Comparison of ENCODE assay signal across 9 cellular contexts in genomic region chr9:110156902-110157301, GRCh38. TPM values are rescaled to one million over a fixed set of nuclear protein-coding genes. Genes with fewer than 3 reads are reported as not detected.
DNase-seq lines count a peak whose midpoint lies in the region; ATAC-seq, FAIRE-seq and TF ChIP-seq lines count a peak whose summit lies in the region.
"Had no signal": no experiment of that assay in that cellular context is flagged by ENCODE, and none has a peak within 500 bp of the region (broad histone marks: within the 10 kb centered on the region; RNA-seq: fewer than 3 reads in every experiment).

No MANE protein-coding gene starts in this region.

- H3K27ac ChIP-seq in left lung (peak overlapping the region in 1 of 2 donors; percentile 59), mammary epithelial cell (ENCODE audit: insufficient read depth, low read depth, low read length) (no peak overlapping the region)

- DNase-seq in ELR (ENCODE audit: low read depth) (peak; percentile 45), T-helper 22 cell (ENCODE audit: low read depth) (peak; percentile 20), left lung (no peak), HTR-8/SVneo (ENCODE audit: insufficient read length, low spot score) (no peak), GM13976 (ENCODE audit: low spot score) (no peak), mammary epithelial cell (no peak)

- peak; percentile 71 for ATAC-seq in GM19452 (IDR thresholded peaks at IDR 0.05; ENCODE audit: unreplicated experiment)
- ATAC-seq in HG03439 (IDR thresholded peaks at IDR 0.05; ENCODE audit: unreplicated experiment) = peak; percentile 71
- peak; percentile 51 for ATAC-seq in left lung

- H3K36me3 ChIP-seq in left lung (peaks cover 0 to 4% of the 10 kb centered on the region in 2 donors), mammary epithelial cell (ENCODE audit: insufficient read depth, low read length) (peaks cover 3% of the 10 kb centered on the region)

- no peak overlapping the region for H3K9ac ChIP-seq in mammary epithelial cell (ENCODE audit: insufficient read depth, low read length)

- no TSS peak for BruUV-seq in mammary epithelial cell (replicated peaks; lab: Mats Ljungman, UMichigan)

- H3K4me1 ChIP-seq in left lung (peaks cover 28 to 71% of the 10 kb centered on the region in 2 donors), mammary epithelial cell (ENCODE audit: insufficient read depth, low read length) (peaks cover 16% of the 10 kb centered on the region)

- TF ChIP-seq CTCF in left lung (IDR thresholded peaks at IDR 0.05) = no peak
- no peak for TF ChIP-seq CTCF in GM13976 (IDR thresholded peaks at IDR 0.05; ENCODE audit: borderline replicate concordance, control extremely low read depth, extremely low read depth, insufficient read depth, missing control alignments)
- TF ChIP-seq CTCF in mammary epithelial cell (conservative IDR thresholded peaks at IDR 0.05 in 1 of 2, IDR thresholded peaks at IDR 0.05 in 1 of 2; ENCODE audit: extremely low read depth in 1 of 2, insufficient read depth in 1 of 2, low read depth in 1 of 2, low read length in 2 of 2) = no peak

- no peaks in the 10 kb centered on the region for H3K9me3 ChIP-seq in left lung
- no peaks in the 10 kb centered on the region for H3K9me3 ChIP-seq in mammary epithelial cell (replicated peaks; ENCODE audit: insufficient read depth, low read length)

- peaks cover 3% of the 10 kb centered on the region for H4K20me1 ChIP-seq in mammary epithelial cell (ENCODE audit: insufficient read depth, low read length)

- CTCF ChIA-PET in mammary epithelial cell (lab: Charles Lee; ENCODE audit: low non-redundant PET) = no interaction called here

- peaks cover 99% of the 10 kb centered on the region for H3K79me2 ChIP-seq in mammary epithelial cell (ENCODE audit: insufficient read depth, low read length)

- H3K4me2 ChIP-seq in mammary epithelial cell (ENCODE audit: insufficient read depth, low read depth, low read length) = no peak overlapping the region

- H3K4me3 ChIP-seq in left lung = no peak overlapping the region
- no peak overlapping the region for H3K4me3 ChIP-seq in mammary epithelial cell (replicated peaks in 1 of 3; ENCODE audit: insufficient read depth in 1 of 3, low read depth in 2 of 3, low read length in 3 of 3)

- intact Hi-C loops in left lung (cut with DNase I) (no loop called here), mammary epithelial cell (cut with micrococcal nuclease) (no loop called here)

- H2AFZ ChIP-seq in mammary epithelial cell (ENCODE audit: low read depth, low read length) = no peak overlapping the region

- FAIRE-seq in HTR-8/SVneo (lab: Jason Lieb, UNC) = no peak

- in situ Hi-C loops in GM13976 (cut with MboI; ENCODE audit: low sequenced_read_pairs, unreplicated experiment) (no loop called here), mammary epithelial cell (cut with MboI; ENCODE audit: low sequenced_read_pairs in 2 of 2) (loop anchor here in 1 of 2 donors (25.0 kb wide), 1 partner anchor 570 kb away; no protein-coding TSS in a partner anchor)

- WGBS in mammary epithelial cell (ENCODE audit: low coverage, missing lambda C conversion rate) = 30% methylated on average over 4 of the region's 4 CpGs

- H3K27me3 ChIP-seq in left lung (no peaks in the 10 kb centered on the region), mammary epithelial cell (ENCODE audit: insufficient read depth, low read length) (no peaks in the 10 kb centered on the region)

- dilution Hi-C loops in mammary epithelial cell (cut with HindIII; ENCODE audit: low sequenced_read_pairs) = no loop called here

RNA-seq across cellular contexts. Expression of gene C9orf152, which starts 51.1 kb away (rescaled TPM):
- total RNA-seq in left lung = 10 to 100 TPM; 12.5 to 19.5 TPM
- not detected for total RNA-seq in mammary epithelial cell
- not detected for polyA plus RNA-seq in mammary epithelial cell
- polyA minus RNA-seq in mammary epithelial cell = not detected
- total RNA-seq: lung microvascular endothelial cell had no signal

Comparison
In these comparisons a context has a peak if more than half of its experiments do, and no peak if none do; other contexts are left out.
1. DNase-seq: peak in ELR (single experiment) and T-helper 22 cell (single experiment); none in left lung (0 of 2), HTR-8/SVneo (single experiment), GM13976 (single experiment) and mammary epithelial cell (single experiment).
2. RNA of gene C9orf152, which starts 51.1 kb away (total RNA-seq): 12.5 to 19.5 TPM in left lung; not detected in mammary epithelial cell; every median in the first group is over 10 times any median in the second.
3. Peak in every context shown above with its lines, with median percentiles within 50 percentile points of each other: ATAC-seq.